In genomic region chrX:18883961-18884765, GRCh38 we compare ENCODE assay signal across 29 cellular contexts.
A peak's percentile ranks its signal among the peaks of the same experiment; 100 is the strongest.
DNase-seq lines count a peak whose midpoint lies in the region; ATAC-seq and TF ChIP-seq lines count a peak whose summit lies in the region.
"Had no signal": no experiment of that assay in that cellular context is flagged by ENCODE, and none has a peak within 500 bp of the region (broad histone marks: within the 10 kb centered on the region; RNA-seq: fewer than 3 reads in every experiment).

No MANE protein-coding gene starts in this region.

- intact Hi-C loops in Calu3 (cut with micrococcal nuclease; ENCODE audit: unreplicated experiment): no loop called here

- peaks cover 24% of the 10 kb centered on the region for H3K4me1 Mint-ChIP-seq in stimulated activated naive CD8-positive, alpha-beta T cell treated with anti-CD3 and anti-CD28 coated beads, Interleukin-15, Interleukin-2, amounts not matched to agents 100 ng/mL and 50 ng/mL, for 24 hours (ENCODE audit: low read depth)
- H3K4me1 Mint-ChIP-seq in stimulated activated naive CD8-positive, alpha-beta T cell treated with anti-CD3 and anti-CD28 coated beads, Interleukin-15, amount 100 ng/mL, for 72 hours: peaks cover 32% of the 10 kb centered on the region
- H3K4me1 Mint-ChIP-seq in neural progenitor cell (peaks cover 12% of the 10 kb centered on the region), Calu3 (ENCODE audit: low read depth, unreplicated experiment) (peaks cover 27% of the 10 kb centered on the region), WTC11 (peaks cover 32% of the 10 kb centered on the region)

- no peaks in the 10 kb centered on the region for H3K9me3 ChIP-seq in neural progenitor cell (ENCODE audit: low read depth)
- H3K9me3 ChIP-seq: HAP-1 had no signal

- H3K27ac Mint-ChIP-seq in stimulated activated naive CD8-positive, alpha-beta T cell treated with anti-CD3 and anti-CD28 coated beads, Interleukin-15, Interleukin-2, amounts not matched to agents 100 ng/mL and 50 ng/mL, for 24 hours: peak overlapping the region; percentile 8
- no peak overlapping the region for H3K27ac Mint-ChIP-seq in stimulated activated naive CD8-positive, alpha-beta T cell treated with anti-CD3 and anti-CD28 coated beads, Interleukin-15, amount 100 ng/mL, for 72 hours
- H3K27ac Mint-ChIP-seq in neural progenitor cell (peak overlapping the region; percentile 9), Calu3 (ENCODE audit: unreplicated experiment) (no peak overlapping the region), WTC11 (no peak overlapping the region)
- H3K27ac Mint-ChIP-seq: activated CD8-positive, alpha-beta memory T cell treated with anti-CD3 and anti-CD28 coated beads, Interleukin-2, amount 10 ng/mL, durations not matched to agents 7 days and 5 days; effector memory CD8-positive, alpha-beta T cell; mesothelial cell of epicardium had no signal

- H3K27ac ChIP-seq in neural progenitor cell: no peak overlapping the region
- H3K27ac ChIP-seq: 22Rv1 had no signal

- DNase-seq in DMS 273 (lab: John Stamatoyannopoulos, UW; ENCODE audit: unreplicated experiment) (peak; percentile 10), DMS 273 treated with DMSO at 0.1 percent for 48 hours (lab: John Stamatoyannopoulos, UW) (no peak), neural progenitor cell (ENCODE audit: low spot score) (no peak), Calu3 (no peak), WTC11 (ENCODE audit: low spot score) (no peak)
- DNase-seq in stimulated activated naive CD8-positive, alpha-beta T cell treated with anti-CD3 and anti-CD28 coated beads, Interleukin-15, amount 100 ng/mL, for 72 hours: no peak
- DNase-seq: activated CD4-positive, CD25-positive, alpha-beta regulatory T cell; activated CD8-positive, alpha-beta memory T cell treated with anti-CD3 and anti-CD28 coated beads, Interleukin-2, amount 10 ng/mL, durations not matched to agents 7 days and 5 days; activated naive CD4-positive, alpha-beta T cell treated with Interleukin-2 at 50 U/mL for 16 hours; activated T-cell treated with anti-CD3 and anti-CD28 coated beads, Interleukin-2, amount 50 U/mL, for 48 hours; amygdala; CD4-positive, alpha-beta memory T cell; cortex of kidney; effector memory CD8-positive, alpha-beta T cell; left colon; naive thymus-derived CD4-positive, alpha-beta T cell; NCI-H1436; NCI-H2081 treated with DMSO at 0.1 percent for 48 hours; NCI-H345; RPMI8226; stimulated activated CD4-positive, alpha-beta T cell treated with anti-CD3 and anti-CD28 coated beads, Interleukin-2, amount 100 ng/mL, for 24 hours; T-helper 1 cell had no signal

- no peak overlapping the region for H3K4me3 ChIP-seq in neural progenitor cell
- H3K4me3 ChIP-seq: HAP-1, smooth muscle cell had no signal

- H2AFZ ChIP-seq in neural progenitor cell (replicated peaks): no peak overlapping the region

- no peak overlapping the region for H3K4me3 Mint-ChIP-seq in stimulated activated naive CD8-positive, alpha-beta T cell treated with anti-CD3 and anti-CD28 coated beads, Interleukin-15, Interleukin-2, amounts not matched to agents 100 ng/mL and 50 ng/mL, for 24 hours
- no peak overlapping the region for H3K4me3 Mint-ChIP-seq in stimulated activated naive CD8-positive, alpha-beta T cell treated with anti-CD3 and anti-CD28 coated beads, Interleukin-15, amount 100 ng/mL, for 72 hours
- H3K4me3 Mint-ChIP-seq in neural progenitor cell (no peak overlapping the region), Calu3 (ENCODE audit: low read depth, unreplicated experiment) (no peak overlapping the region), WTC11 (no peak overlapping the region)
- H3K4me3 Mint-ChIP-seq: activated CD8-positive, alpha-beta memory T cell treated with anti-CD3 and anti-CD28 coated beads, Interleukin-2, amount 10 ng/mL, durations not matched to agents 7 days and 5 days; effector memory CD8-positive, alpha-beta T cell; mesothelial cell of epicardium had no signal

- CTCF ChIA-PET in Calu3 (lab: Charles Lee): no interaction called here
- CTCF ChIA-PET in WTC11 (lab: Charles Lee): interaction anchor here (0.6 kb wide), 2 partner anchors 214 to 454 kb away, joined by 3 read pairs; no protein-coding TSS in a partner anchor

- no peak overlapping the region for H3K9ac ChIP-seq in neural progenitor cell

- H3K4me2 ChIP-seq in neural progenitor cell: no peak overlapping the region
- H3K4me2 ChIP-seq: smooth muscle cell had no signal

- no peaks in the 10 kb centered on the region for H3F3A ChIP-seq in neural progenitor cell (ENCODE audit: low read depth)

- no peaks in the 10 kb centered on the region for H3K9me3 Mint-ChIP-seq in stimulated activated naive CD8-positive, alpha-beta T cell treated with anti-CD3 and anti-CD28 coated beads, Interleukin-15, Interleukin-2, amounts not matched to agents 100 ng/mL and 50 ng/mL, for 24 hours
- no peaks in the 10 kb centered on the region for H3K9me3 Mint-ChIP-seq in stimulated activated naive CD8-positive, alpha-beta T cell treated with anti-CD3 and anti-CD28 coated beads, Interleukin-15, amount 100 ng/mL, for 72 hours
- H3K9me3 Mint-ChIP-seq in neural progenitor cell (peaks cover 15% of the 10 kb centered on the region), Calu3 (ENCODE audit: low read depth, unreplicated experiment) (no peaks in the 10 kb centered on the region), WTC11 (peaks cover 4% of the 10 kb centered on the region; the same call in 1 of the 2 replicates)
- H3K9me3 Mint-ChIP-seq: effector memory CD8-positive, alpha-beta T cell; naive thymus-derived CD4-positive, alpha-beta T cell had no signal

- no peak for ATAC-seq in stimulated activated naive CD8-positive, alpha-beta T cell treated with anti-CD3 and anti-CD28 coated beads, Interleukin-15, amount 100 ng/mL, for 72 hours
- ATAC-seq in HG02678 (IDR thresholded peaks at IDR 0.05; ENCODE audit: unreplicated experiment): no peak
- no peak for ATAC-seq in WTC11
- ATAC-seq: activated CD8-positive, alpha-beta memory T cell treated with anti-CD3 and anti-CD28 coated beads, Interleukin-2, amount 10 ng/mL, durations not matched to agents 7 days and 5 days; effector memory CD8-positive, alpha-beta T cell; esophagus mucosa; left colon; naive thymus-derived CD4-positive, alpha-beta T cell had no signal

- BruUV-seq in Calu3 (replicated peaks; lab: Mats Ljungman, UMichigan): no TSS peak

- no peaks in the 10 kb centered on the region for H4K20me1 ChIP-seq in neural progenitor cell (ENCODE audit: low read depth)

- no peaks in the 10 kb centered on the region for H3K4me1 ChIP-seq in neural progenitor cell

- H3K27me3 Mint-ChIP-seq in stimulated activated naive CD8-positive, alpha-beta T cell treated with anti-CD3 and anti-CD28 coated beads, Interleukin-15, Interleukin-2, amounts not matched to agents 100 ng/mL and 50 ng/mL, for 24 hours: no peaks in the 10 kb centered on the region
- H3K27me3 Mint-ChIP-seq in stimulated activated naive CD8-positive, alpha-beta T cell treated with anti-CD3 and anti-CD28 coated beads, Interleukin-15, amount 100 ng/mL, for 72 hours: no peaks in the 10 kb centered on the region
- H3K27me3 Mint-ChIP-seq in neural progenitor cell (ENCODE audit: insufficient read depth, low read depth): peaks cover 15% of the 10 kb centered on the region
- no peaks in the 10 kb centered on the region for H3K27me3 Mint-ChIP-seq in Calu3 (ENCODE audit: unreplicated experiment)
- no peaks in the 10 kb centered on the region; the same call in 1 of the 2 replicates for H3K27me3 Mint-ChIP-seq in WTC11 (ENCODE audit: low read depth)
- H3K27me3 Mint-ChIP-seq: activated CD8-positive, alpha-beta memory T cell treated with anti-CD3 and anti-CD28 coated beads, Interleukin-2, amount 10 ng/mL, durations not matched to agents 7 days and 5 days; CD4-positive, alpha-beta memory T cell; naive thymus-derived CD4-positive, alpha-beta T cell had no signal

- H3K27me3 ChIP-seq in neural progenitor cell: peaks cover 17% of the 10 kb centered on the region

- no peaks in the 10 kb centered on the region for H3K36me3 ChIP-seq in neural progenitor cell
- H3K36me3 ChIP-seq: HAP-1 had no signal

- no peak for TF ChIP-seq CTCF in neural progenitor cell (IDR thresholded peaks at IDR 0.05)
- no peak for TF ChIP-seq CTCF in Calu3 (IDR thresholded peaks at IDR 0.05; ENCODE audit: unreplicated experiment)
- TF ChIP-seq CTCF in WTC11 (IDR thresholded peaks at IDR 0.05): no peak

- H3K36me3 Mint-ChIP-seq in stimulated activated naive CD8-positive, alpha-beta T cell treated with anti-CD3 and anti-CD28 coated beads, Interleukin-15, Interleukin-2, amounts not matched to agents 100 ng/mL and 50 ng/mL, for 24 hours (ENCODE audit: low read depth): no peaks in the 10 kb centered on the region
- H3K36me3 Mint-ChIP-seq in neural progenitor cell (no peaks in the 10 kb centered on the region), Calu3 (ENCODE audit: insufficient read depth, unreplicated experiment) (peaks cover 22% of the 10 kb centered on the region), WTC11 (no peaks in the 10 kb centered on the region)
- H3K36me3 Mint-ChIP-seq: activated CD8-positive, alpha-beta memory T cell treated with anti-CD3 and anti-CD28 coated beads, Interleukin-2, amount 10 ng/mL, durations not matched to agents 7 days and 5 days; CD4-positive, alpha-beta memory T cell; mesothelial cell of epicardium; naive thymus-derived CD4-positive, alpha-beta T cell had no signal

- H3K79me2 ChIP-seq in neural progenitor cell (ENCODE audit: low read depth): no peaks in the 10 kb centered on the region

- POLR2A ChIA-PET in WTC11 (lab: Charles Lee): no interaction called here

TF ChIP-seq in WTC11, 78 proteins besides CTCF, POLR2A, EP300 and RAD21:
- no peak for TF ChIP-seq USF1 (CRISPR knock-in tag; IDR thresholded peaks at IDR 0.05)

Comparison
In these comparisons a context has a peak if more than half of its experiments do, and no peak if none do; other contexts are left out.
1. H3K27ac Mint-ChIP-seq: peak in stimulated activated naive CD8-positive, alpha-beta T cell treated with anti-CD3 and anti-CD28 coated beads, Interleukin-15, Interleukin-2, amounts not matched to agents 100 ng/mL and 50 ng/mL, for 24 hours (single experiment) and neural progenitor cell (single experiment); none in stimulated activated naive CD8-positive, alpha-beta T cell treated with anti-CD3 and anti-CD28 coated beads, Interleukin-15, amount 100 ng/mL, for 72 hours (0 of 2), Calu3 (single experiment) and WTC11 (single experiment).